ENCODE assay signal across 23 cellular contexts in the genomic region with DNA sequence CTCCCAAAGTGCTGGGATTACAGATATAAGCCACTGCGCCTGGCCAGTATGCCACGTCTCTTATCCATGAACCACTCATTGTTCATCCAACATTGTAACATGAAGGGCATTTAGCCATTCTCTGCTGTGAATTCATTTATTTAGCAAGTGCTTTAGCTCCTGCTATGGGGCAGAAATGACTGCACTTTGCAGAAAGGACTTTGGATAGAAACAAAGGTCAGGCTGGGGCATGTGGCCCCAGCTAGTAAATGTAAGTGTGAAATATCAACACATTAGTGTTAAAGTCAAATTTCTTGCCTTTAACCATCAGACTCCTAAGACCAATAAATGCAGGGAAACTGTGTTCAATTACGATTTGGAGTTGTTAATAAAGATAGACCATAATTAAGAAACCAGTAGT. TPM values are rescaled to one million over a fixed set of nuclear protein-coding genes. Genes with fewer than 3 reads are reported as not detected.
DNase-seq lines count a peak whose midpoint lies in the region; ATAC-seq and TF ChIP-seq lines count a peak whose summit lies in the region.
"Had no signal": no experiment of that assay in that cellular context is flagged by ENCODE, and none has a peak within 500 bp of the region (broad histone marks: within the 10 kb centered on the region; RNA-seq: fewer than 3 reads in every experiment).

No MANE protein-coding gene starts in this region.

- intact Hi-C loops in left colon (cut with DNase I, micrococcal nuclease), result no loop called here

- H3F3A ChIP-seq in GM23338 (replicated peaks; ENCODE audit: low read depth), result no peaks in the 10 kb centered on the region

- H4K20me1 ChIP-seq in DND-41 (ENCODE audit: insufficient read depth, low read length), result no peaks in the 10 kb centered on the region
- H4K20me1 ChIP-seq in GM23338 (replicated peaks; ENCODE audit: insufficient read depth), result no peaks in the 10 kb centered on the region; the same call in 1 of the 2 replicates
- H4K20me1 ChIP-seq: BLaER1 had no signal

- H3K36me3 Mint-ChIP-seq in chondrocyte (ENCODE audit: low read depth), result no peaks in the 10 kb centered on the region
- H3K36me3 Mint-ChIP-seq in GM23338 (ENCODE audit: low read depth), result no peaks in the 10 kb centered on the region
- H3K36me3 Mint-ChIP-seq: CD14-positive monocyte; CD4-positive, alpha-beta memory T cell; CD4-positive, CD25-positive, alpha-beta regulatory T cell had no signal

- ATAC-seq in DND-41 (ENCODE audit: insufficient read depth, low read depth) (no peak), left colon (peak; percentile 36), GM23338 (no peak)

- no peak overlapping the region for H2BK120ac ChIP-seq in mesendoderm (ENCODE audit: low read depth, low read length)

- H3K4me2 ChIP-seq in DND-41 (ENCODE audit: insufficient read depth, low read length) (no peak overlapping the region), GM23338 (no peak overlapping the region), mesendoderm (ENCODE audit: low read length) (no peak overlapping the region)
- H3K4me2 ChIP-seq: BLaER1 had no signal

- H3K18ac ChIP-seq in mesendoderm (ENCODE audit: low read length), result no peak overlapping the region

- H3K79me2 ChIP-seq in DND-41 (ENCODE audit: insufficient read depth, low read length) (no peaks in the 10 kb centered on the region), GM23338 (replicated peaks; ENCODE audit: insufficient read depth) (no peaks in the 10 kb centered on the region), mesendoderm (ENCODE audit: control insufficient read depth, insufficient read depth, low read length) (no peaks in the 10 kb centered on the region)

- H3K9me2 ChIP-seq in GM23338 (ENCODE audit: insufficient read depth), result no peaks in the 10 kb centered on the region

- no peak overlapping the region for H3K27ac ChIP-seq in DND-41 (ENCODE audit: low read length)
- 0 out of 2 replicates have a peak overlapping the region, but pooled peaks have one; percentile 12 for H3K27ac ChIP-seq in HL-60 (replicated peaks)
- no peak overlapping the region for H3K27ac ChIP-seq in liver (ENCODE audit: low read depth in 1 of 2, low read length in 2 of 2)
- no peak overlapping the region for H3K27ac ChIP-seq in GM23338 (ENCODE audit: low read depth)
- H3K27ac ChIP-seq in mesendoderm (ENCODE audit: low read depth, low read length), result no peak overlapping the region
- H3K27ac ChIP-seq: BLaER1 had no signal

- H3K4me3 Mint-ChIP-seq in chondrocyte (ENCODE audit: unreplicated experiment) (no peak overlapping the region), GM23338 (no peak overlapping the region)
- H3K4me3 Mint-ChIP-seq: CD14-positive monocyte; CD4-positive, alpha-beta memory T cell; CD4-positive, CD25-positive, alpha-beta regulatory T cell; CD8-positive, alpha-beta memory T cell had no signal

- 91% methylated on average over 3 of the region's 3 CpGs for WGBS in liver
- no CpG with 5 or more reads among the region's 3 CpGs for WGBS in mesendoderm (ENCODE audit: extremely low coverage, insufficient coverage, low lambda C conversion rate)

- no peak overlapping the region for H2BK15ac ChIP-seq in mesendoderm (replicated peaks; ENCODE audit: low read depth)

- H3K36me3 ChIP-seq in DND-41 (ENCODE audit: insufficient read depth, low read length), result no peaks in the 10 kb centered on the region
- H3K36me3 ChIP-seq in liver (ENCODE audit: control insufficient read depth in 4 of 4, insufficient read depth in 3 of 4, low read depth in 1 of 4, low read length in 3 of 4), result no peaks in the 10 kb centered on the region
- H3K36me3 ChIP-seq in GM23338 (ENCODE audit: insufficient read depth), result no peaks in the 10 kb centered on the region; the same call in 1 of the 2 replicates
- no peaks in the 10 kb centered on the region for H3K36me3 ChIP-seq in mesendoderm (ENCODE audit: control insufficient read depth, insufficient read depth, low read length)
- H3K36me3 ChIP-seq: BE2C, BLaER1 had no signal

- peaks cover 5% of the 10 kb centered on the region for H3K27me3 ChIP-seq in DND-41 (ENCODE audit: insufficient read depth, low read length, poor library complexity)
- H3K27me3 ChIP-seq in HL-60 (ENCODE audit: insufficient read depth, poor library complexity, severe bottlenecking), result no peaks in the 10 kb centered on the region
- H3K27me3 ChIP-seq in liver (ENCODE audit: control insufficient read depth in 4 of 4, insufficient read depth in 4 of 4, low read length in 3 of 4), result no peaks in the 10 kb centered on the region
- no peaks in the 10 kb centered on the region for H3K27me3 ChIP-seq in GM23338 (ENCODE audit: insufficient read depth)
- H3K27me3 ChIP-seq in mesendoderm (ENCODE audit: insufficient read depth, low read length, poor library complexity), result no peaks in the 10 kb centered on the region
- H3K27me3 ChIP-seq: BE2C, BLaER1 had no signal

- H3K4me1 Mint-ChIP-seq in chondrocyte (ENCODE audit: low read depth) (peaks cover 20% of the 10 kb centered on the region), GM23338 (no peaks in the 10 kb centered on the region)
- H3K4me1 Mint-ChIP-seq: CD4-positive, alpha-beta memory T cell; CD4-positive, CD25-positive, alpha-beta regulatory T cell; CD8-positive, alpha-beta memory T cell had no signal

- H3K4ac ChIP-seq in mesendoderm (ENCODE audit: low read depth, low read length), result no peak overlapping the region

- no peak overlapping the region for H3K56ac ChIP-seq in mesendoderm (ENCODE audit: low read length)

- TF ChIP-seq CTCF in DND-41 (IDR thresholded peaks at IDR 0.05; ENCODE audit: borderline replicate concordance, extremely low read depth, low read length, poor library complexity, severe bottlenecking), result no peak
- no peak for TF ChIP-seq CTCF in HL-60 (IDR thresholded peaks at IDR 0.05; ENCODE audit: insufficient read depth, low read length)
- no peak for TF ChIP-seq CTCF in liver (IDR thresholded peaks at IDR 0.05; ENCODE audit: low read depth, low read length, missing input control)
- TF ChIP-seq CTCF in chondrocyte (IDR thresholded peaks at IDR 0.05), result no peak
- TF ChIP-seq CTCF in GM23338 (conservative IDR thresholded peaks at IDR 0.05; ENCODE audit: low read depth in 2 of 2), result no peak

- no peaks in the 10 kb centered on the region for H3K9me3 Mint-ChIP-seq in chondrocyte (ENCODE audit: low read depth)
- H3K9me3 Mint-ChIP-seq in GM23338, result no peaks in the 10 kb centered on the region
- H3K9me3 Mint-ChIP-seq: CD4-positive, CD25-positive, alpha-beta regulatory T cell; CD8-positive, alpha-beta memory T cell had no signal

- H3K4me3 ChIP-seq in DND-41 (ENCODE audit: low read depth in 1 of 2, low read length in 2 of 2) (no peak overlapping the region), HL-60 (replicated peaks; ENCODE audit: insufficient read depth, low read length) (no peak overlapping the region), liver (ENCODE audit: low read depth in 1 of 3, low read length in 3 of 3) (no peak overlapping the region), GM23338 (no peak overlapping the region), mesendoderm (ENCODE audit: low read length) (no peak overlapping the region)
- H3K4me3 ChIP-seq: BLaER1 had no signal

- H3K9me3 ChIP-seq in DND-41 (ENCODE audit: insufficient read depth, low read length, severe bottlenecking) (no peaks in the 10 kb centered on the region), liver (ENCODE audit: control insufficient read depth in 4 of 4, low read length in 3 of 4) (no peaks in the 10 kb centered on the region)
- H3K9me3 ChIP-seq: BE2C, BLaER1 had no signal

- no peak overlapping the region for H3K9ac ChIP-seq in DND-41 (ENCODE audit: low read depth, low read length)
- H3K9ac ChIP-seq in liver (ENCODE audit: low read depth in 1 of 2, low read length in 2 of 2), result no peak overlapping the region
- H3K9ac ChIP-seq in mesendoderm (ENCODE audit: low read length), result no peak overlapping the region
- H3K9ac ChIP-seq: BLaER1 had no signal

- H3K79me1 ChIP-seq in mesendoderm (ENCODE audit: low read length), result no peaks in the 10 kb centered on the region

- no peak overlapping the region for H2BK5ac ChIP-seq in mesendoderm (ENCODE audit: low read length)

- H3K4me1 ChIP-seq in DND-41 (ENCODE audit: insufficient read depth, low read length) (no peaks in the 10 kb centered on the region), liver (ENCODE audit: control insufficient read depth in 4 of 4, insufficient read depth in 4 of 4, low read length in 3 of 4) (no peaks in the 10 kb centered on the region), GM23338 (ENCODE audit: insufficient read depth) (no peaks in the 10 kb centered on the region), mesendoderm (ENCODE audit: control insufficient read depth, low read depth, low read length) (no peaks in the 10 kb centered on the region)
- H3K4me1 ChIP-seq: BLaER1 had no signal

- no peak overlapping the region for H3K27ac Mint-ChIP-seq in chondrocyte (ENCODE audit: unreplicated experiment)
- no peak overlapping the region for H3K27ac Mint-ChIP-seq in GM23338
- H3K27ac Mint-ChIP-seq: CD4-positive, alpha-beta memory T cell; CD4-positive, CD25-positive, alpha-beta regulatory T cell; CD8-positive, alpha-beta memory T cell had no signal

- no peaks in the 10 kb centered on the region for H3K27me3 Mint-ChIP-seq in chondrocyte (ENCODE audit: low read depth)
- no peaks in the 10 kb centered on the region for H3K27me3 Mint-ChIP-seq in GM23338 (ENCODE audit: insufficient read depth, low read depth, poor library complexity)

- no peak for TF ChIP-seq RAD21 in liver (IDR thresholded peaks at IDR 0.05)

- DNase-seq in DND-41 (no peak), HL-60 (ENCODE audit: low read depth in 1 of 2, low spot score in 1 of 2) (no peak), left colon (no peak), chondrocyte (ENCODE audit: low spot score) (no peak), GM23338 (ENCODE audit: low spot score) (no peak), H4 (ENCODE audit: low spot score) (no peak), mesendoderm (no peak)
- DNase-seq: 8988T; ACHN; BE2C; C1 segment of cervical spinal cord; CD4-positive, alpha-beta memory T cell; CD4-positive, CD25-positive, alpha-beta regulatory T cell; CD8-positive, alpha-beta memory T cell; COR-L47; DMS 273 treated with DMSO at 0.1 percent for 48 hours; DMS153; DMS53; DMS79; GF-D8 had no signal

- no peak overlapping the region for H4K5ac ChIP-seq in mesendoderm (ENCODE audit: low read length)

- no peak overlapping the region for H3K23ac ChIP-seq in mesendoderm (ENCODE audit: low read length)

- no peak overlapping the region for H4K8ac ChIP-seq in mesendoderm (ENCODE audit: low read depth, low read length)

- peak overlapping the region; percentile 19; the same call in 1 of the 2 replicates for H2AFZ ChIP-seq in DND-41 (ENCODE audit: low read depth, low read length)
- H2AFZ ChIP-seq in GM23338, result no peak overlapping the region

- H2AK5ac ChIP-seq in mesendoderm (ENCODE audit: low read length), result no peak overlapping the region

RNA-seq across cellular contexts. Expression of a gene that starts 27.7 kb away (rescaled TPM):
- total RNA-seq in left colon (100 to 1,000 TPM; 119 to 135 TPM), liver (10 to 100 TPM; 55.0 to 57.1 TPM), chondrocyte (86.5 to 91.3 TPM (median 90.6 TPM) in 3 replicates)
- polyA plus RNA-seq in liver (10 to 100 TPM; 35.7 to 50.9 TPM), GM23338 (2016; fragmentation: Nextera tagmentation; extraction: Ambion mirVana) (62.0 and 87.9 TPM in 2 replicates)
- 53.1 and 56.5 TPM in 2 replicates for total RNA-seq in GM23338 (2014; rRNA removed; shearing (Covaris generic))
- total RNA-seq in H4 (2014; rRNA removed; shearing (Covaris generic)), result 131 and 164 TPM in 2 replicates
- 84.0 TPM for polyA plus RNA-seq in mesendoderm (2013, experiment 1 of 2)
- polyA plus RNA-seq in mesendoderm (2013, experiment 2 of 2), result 83.0 TPM

RNA-seq across cellular contexts. Expression of a gene that starts 49.5 kb away (rescaled TPM):
- 10 to 100 TPM; 25.4 to 38.6 TPM for total RNA-seq in left colon
- total RNA-seq in liver, result 10 to 100 TPM; 27.7 to 56.6 TPM
- polyA plus RNA-seq in liver, result 10 to 100 TPM; 59.7 to 78.9 TPM
- total RNA-seq in chondrocyte, result 18.9 to 24.4 TPM (median 20.6 TPM) in 3 replicates
- 51.0 and 57.0 TPM in 2 replicates for total RNA-seq in GM23338 (2014; rRNA removed; shearing (Covaris generic))
- 29.0 and 31.3 TPM in 2 replicates for polyA plus RNA-seq in GM23338 (2016; fragmentation: Nextera tagmentation; extraction: Ambion mirVana)
- total RNA-seq in H4 (2014; rRNA removed; shearing (Covaris generic)), result 149 and 171 TPM in 2 replicates
- 13.4 TPM for polyA plus RNA-seq in mesendoderm (2013, experiment 1 of 2)
- polyA plus RNA-seq in mesendoderm (2013, experiment 2 of 2), result 13.7 TPM
